In the genomic region with DNA sequence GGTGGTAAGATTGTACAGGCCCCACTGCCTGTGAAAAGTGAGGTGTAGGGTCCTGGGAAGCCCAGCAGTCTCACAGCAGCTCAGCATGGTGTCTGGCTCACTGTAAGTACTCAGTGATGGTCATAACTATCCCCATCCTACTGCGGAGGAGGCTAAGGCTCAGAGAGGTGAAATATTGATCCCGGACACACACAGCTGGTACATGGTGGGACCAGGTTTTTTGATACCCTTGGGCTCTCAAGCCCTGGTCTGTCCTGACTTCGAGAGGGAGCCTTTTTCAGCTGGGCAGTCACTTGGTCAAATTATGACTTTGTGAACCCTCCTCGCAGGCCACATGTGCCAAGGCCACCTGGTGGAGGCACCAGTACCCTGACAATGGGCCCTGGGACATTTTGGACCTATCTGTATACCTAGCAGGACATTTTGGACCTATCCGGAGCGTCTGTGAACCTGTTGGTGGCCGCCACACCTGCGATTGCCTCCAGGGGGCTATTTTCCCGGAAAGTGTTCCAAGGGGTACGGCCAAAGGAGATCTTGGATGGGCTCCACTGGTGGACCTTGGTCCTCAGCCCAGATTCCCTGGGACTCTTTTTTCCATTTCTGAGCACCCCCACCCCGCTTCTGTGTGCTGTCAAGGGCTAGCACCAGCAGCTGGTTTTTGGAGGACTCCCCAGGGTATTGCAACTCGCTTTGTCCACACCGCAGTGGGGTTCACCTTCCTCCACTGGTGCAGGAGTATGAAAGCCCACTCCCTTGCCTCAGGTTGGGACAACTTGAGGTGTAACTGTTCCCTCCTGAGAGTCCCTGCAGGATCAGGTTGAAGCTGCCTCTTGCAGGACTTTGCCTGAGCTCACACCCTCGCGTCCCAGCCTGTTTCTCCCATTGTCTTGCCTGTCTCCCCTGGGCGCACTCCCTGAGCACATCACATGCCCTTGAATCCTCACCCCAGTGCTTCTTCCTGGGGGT, we compare ENCODE assay signal across 1 cellular context.
TF ChIP-seq lines count a peak whose summit lies in the region.

No MANE protein-coding gene starts in this region.

TF ChIP-seq in WTC11, 78 proteins besides CTCF, POLR2A, EP300 and RAD21 (continued from another document):
- TF ChIP-seq, protein P1, sequence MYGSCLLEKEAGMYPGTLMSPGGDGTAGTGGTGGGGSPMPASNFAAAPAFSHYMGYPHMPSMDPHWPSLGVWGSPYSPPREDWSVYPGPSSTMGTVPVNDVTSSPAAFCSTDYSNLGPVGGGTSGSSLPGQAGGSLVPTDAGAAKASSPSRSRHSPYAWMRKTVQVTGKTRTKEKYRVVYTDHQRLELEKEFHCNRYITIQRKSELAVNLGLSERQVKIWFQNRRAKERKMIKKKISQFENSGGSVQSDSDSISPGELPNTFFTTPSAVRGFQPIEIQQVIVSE (CRISPR knock-in tag; IDR thresholded peaks at IDR 0.05; ENCODE audit: borderline replicate concordance): no peak
- no peak for TF ChIP-seq SOX15 (CRISPR knock-in tag; IDR thresholded peaks at IDR 0.05)
- no peak for TF ChIP-seq SMAD4 (CRISPR knock-in tag; IDR thresholded peaks at IDR 0.05)
- TF ChIP-seq, protein P2, sequence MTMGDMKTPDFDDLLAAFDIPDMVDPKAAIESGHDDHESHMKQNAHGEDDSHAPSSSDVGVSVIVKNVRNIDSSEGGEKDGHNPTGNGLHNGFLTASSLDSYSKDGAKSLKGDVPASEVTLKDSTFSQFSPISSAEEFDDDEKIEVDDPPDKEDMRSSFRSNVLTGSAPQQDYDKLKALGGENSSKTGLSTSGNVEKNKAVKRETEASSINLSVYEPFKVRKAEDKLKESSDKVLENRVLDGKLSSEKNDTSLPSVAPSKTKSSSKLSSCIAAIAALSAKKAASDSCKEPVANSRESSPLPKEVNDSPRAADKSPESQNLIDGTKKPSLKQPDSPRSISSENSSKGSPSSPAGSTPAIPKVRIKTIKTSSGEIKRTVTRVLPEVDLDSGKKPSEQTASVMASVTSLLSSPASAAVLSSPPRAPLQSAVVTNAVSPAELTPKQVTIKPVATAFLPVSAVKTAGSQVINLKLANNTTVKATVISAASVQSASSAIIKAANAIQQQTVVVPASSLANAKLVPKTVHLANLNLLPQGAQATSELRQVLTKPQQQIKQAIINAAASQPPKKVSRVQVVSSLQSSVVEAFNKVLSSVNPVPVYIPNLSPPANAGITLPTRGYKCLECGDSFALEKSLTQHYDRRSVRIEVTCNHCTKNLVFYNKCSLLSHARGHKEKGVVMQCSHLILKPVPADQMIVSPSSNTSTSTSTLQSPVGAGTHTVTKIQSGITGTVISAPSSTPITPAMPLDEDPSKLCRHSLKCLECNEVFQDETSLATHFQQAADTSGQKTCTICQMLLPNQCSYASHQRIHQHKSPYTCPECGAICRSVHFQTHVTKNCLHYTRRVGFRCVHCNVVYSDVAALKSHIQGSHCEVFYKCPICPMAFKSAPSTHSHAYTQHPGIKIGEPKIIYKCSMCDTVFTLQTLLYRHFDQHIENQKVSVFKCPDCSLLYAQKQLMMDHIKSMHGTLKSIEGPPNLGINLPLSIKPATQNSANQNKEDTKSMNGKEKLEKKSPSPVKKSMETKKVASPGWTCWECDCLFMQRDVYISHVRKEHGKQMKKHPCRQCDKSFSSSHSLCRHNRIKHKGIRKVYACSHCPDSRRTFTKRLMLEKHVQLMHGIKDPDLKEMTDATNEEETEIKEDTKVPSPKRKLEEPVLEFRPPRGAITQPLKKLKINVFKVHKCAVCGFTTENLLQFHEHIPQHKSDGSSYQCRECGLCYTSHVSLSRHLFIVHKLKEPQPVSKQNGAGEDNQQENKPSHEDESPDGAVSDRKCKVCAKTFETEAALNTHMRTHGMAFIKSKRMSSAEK (CRISPR knock-in tag; IDR thresholded peaks at IDR 0.05; ENCODE audit: borderline replicate concordance): no peak
- no peak for TF ChIP-seq CBFB (CRISPR knock-in tag; IDR thresholded peaks at IDR 0.05; ENCODE audit: low read depth)
- TF ChIP-seq ZNF219 (CRISPR knock-in tag; IDR thresholded peaks at IDR 0.05; ENCODE audit: borderline replicate concordance): no peak
- no peak for TF ChIP-seq JUN (CRISPR knock-in tag; IDR thresholded peaks at IDR 0.05)
- no peak for TF ChIP-seq CREM (CRISPR knock-in tag; IDR thresholded peaks at IDR 0.05)
- TF ChIP-seq GTF2I (CRISPR knock-in tag; conservative IDR thresholded peaks at IDR 0.05): no peak
- TF ChIP-seq, protein P3, sequence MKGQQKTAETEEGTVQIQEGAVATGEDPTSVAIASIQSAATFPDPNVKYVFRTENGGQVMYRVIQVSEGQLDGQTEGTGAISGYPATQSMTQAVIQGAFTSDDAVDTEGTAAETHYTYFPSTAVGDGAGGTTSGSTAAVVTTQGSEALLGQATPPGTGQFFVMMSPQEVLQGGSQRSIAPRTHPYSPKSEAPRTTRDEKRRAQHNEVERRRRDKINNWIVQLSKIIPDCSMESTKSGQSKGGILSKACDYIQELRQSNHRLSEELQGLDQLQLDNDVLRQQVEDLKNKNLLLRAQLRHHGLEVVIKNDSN (CRISPR knock-in tag; IDR thresholded peaks at IDR 0.05): no peak
- no peak for TF ChIP-seq TP53 (CRISPR knock-in tag; IDR thresholded peaks at IDR 0.05)
- TF ChIP-seq, protein P4, sequence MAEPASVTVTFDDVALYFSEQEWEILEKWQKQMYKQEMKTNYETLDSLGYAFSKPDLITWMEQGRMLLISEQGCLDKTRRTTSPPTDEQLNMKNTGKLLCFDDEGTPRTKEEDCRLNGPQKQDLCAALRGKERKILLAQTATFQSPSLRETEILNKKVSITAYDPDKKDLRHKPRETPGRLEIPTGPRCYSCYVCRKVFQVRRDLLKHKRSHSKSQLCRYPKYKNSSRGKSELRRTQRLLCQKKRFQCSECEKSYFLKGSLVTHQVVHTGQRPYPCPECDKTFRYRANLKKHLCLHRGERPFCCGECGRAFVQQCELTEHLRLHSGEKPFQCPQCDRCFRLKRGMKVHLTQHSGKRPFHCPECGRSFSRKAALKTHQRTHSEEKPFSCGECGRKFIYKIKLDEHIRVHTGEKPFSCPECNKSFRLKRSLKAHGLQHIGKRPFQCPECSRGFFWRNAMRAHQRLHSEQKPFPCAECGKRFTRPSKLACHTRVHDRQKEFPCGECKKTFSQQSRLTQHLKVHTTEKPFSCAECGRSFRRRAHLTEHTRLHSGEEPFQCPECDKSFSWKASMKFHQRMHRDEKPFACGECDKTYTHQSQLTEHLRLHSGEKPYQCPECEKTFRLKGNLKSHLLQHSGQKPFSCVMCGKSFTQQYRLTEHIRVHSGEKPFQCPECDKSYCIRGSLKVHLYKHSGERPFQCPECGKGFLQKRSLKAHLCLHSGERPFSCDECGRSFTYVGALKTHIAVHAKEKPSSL (CRISPR knock-in tag; conservative IDR thresholded peaks at IDR 0.05): no peak
- no peak for TF ChIP-seq KAT7 (CRISPR knock-in tag; IDR thresholded peaks at IDR 0.05; ENCODE audit: borderline replicate concordance)
